In genomic region chr3:119413603-119414280, GRCh38 we compare ENCODE assay signal across 30 cellular contexts. TPM values are rescaled to one million over a fixed set of nuclear protein-coding genes. Genes with fewer than 3 reads are reported as not detected.
DNase-seq lines count a peak whose midpoint lies in the region; ATAC-seq and TF ChIP-seq lines count a peak whose summit lies in the region.
"Had no signal": no experiment of that assay in that cellular context is flagged by ENCODE, and none has a peak within 500 bp of the region (broad histone marks: within the 10 kb centered on the region; RNA-seq: fewer than 3 reads in every experiment).

No MANE protein-coding gene starts in this region.

- H3K4me1 ChIP-seq in cardiac muscle cell (ENCODE audit: low read depth), result peaks cover 36% of the 10 kb centered on the region
- H3K4me1 ChIP-seq: adrenal gland, BLaER1, gastrocnemius medialis, pancreas had no signal

- ATAC-seq in left ventricle myocardium superior, result no peak
- no peak for ATAC-seq in HG03097 (IDR thresholded peaks at IDR 0.05; ENCODE audit: low FRiP score, unreplicated experiment)
- ATAC-seq: activated CD8-positive, alpha-beta T cell treated with anti-CD3 and anti-CD28 coated beads for 36 hours; gastrocnemius medialis; left lobe of liver; pancreas; Right ventricle myocardium inferior had no signal

- DNase-seq in cardiac muscle cell (ENCODE audit: low read depth in 1 of 2, low spot score in 1 of 2) (peak in 1 of 2 donors; percentile 30), left ventricle myocardium superior (no peak), SK-N-DZ (ENCODE audit: low spot score) (peak; percentile 84), left kidney (ENCODE audit: low read depth, low spot score) (peak; percentile 8), foreskin fibroblast (no peak)
- DNase-seq in stimulated activated naive CD4-positive, alpha-beta T cell treated with Interleukin-2 at 50 U/mL for 16 hours (lab: John Stamatoyannopoulos, UW), result no peak
- DNase-seq in activated CD4-positive, alpha-beta T cell treated with anti-CD3 and anti-CD28 coated beads, Interleukin-2, amount 50 U/mL, for 48 hours, result no peak
- DNase-seq: activated CD4-positive, alpha-beta T cell treated with anti-CD3 and anti-CD28 coated beads for 1 hour; activated CD8-positive, alpha-beta T cell treated with anti-CD3 and anti-CD28 coated beads for 36 hours; activated naive CD4-positive, alpha-beta T cell treated with anti-CD3 and anti-CD28 coated beads for 36 hours; adrenal gland; cerebellar nuclear complex; COR-L47; DMS53; gastrocnemius medialis; HFFc6; hippocampal formation; NCI-H1092 treated with DMSO at 0.1 percent for 48 hours; NCI-H2029; NCI-H524 treated with DMSO at 0.1 percent for 48 hours; pancreas; PC-9; stimulated activated CD4-positive, alpha-beta T cell treated with anti-CD3 and anti-CD28 coated beads, Interleukin-1b, Interleukin-23, amount 100 ng/mL, for 48 hours; T-helper 2 cell had no signal

- intact Hi-C loops in left ventricle myocardium superior (cut with micrococcal nuclease), result no loop called here

- no peaks in the 10 kb centered on the region for H3K27me3 ChIP-seq in cardiac muscle cell
- H3K27me3 ChIP-seq: adrenal gland, BLaER1, gastrocnemius medialis, pancreas had no signal

- peak overlapping the region; percentile 47 for H3K27ac ChIP-seq in cardiac muscle cell
- H3K27ac ChIP-seq: adrenal gland, BLaER1, gastrocnemius medialis, pancreas, PC-9, thoracic aorta had no signal

- H3K4me3 ChIP-seq in cardiac muscle cell (no peak overlapping the region), foreskin fibroblast (ENCODE audit: low read depth in 1 of 2, low read length in 2 of 2) (no peak overlapping the region)
- H3K4me3 ChIP-seq: adrenal gland, BLaER1, gastrocnemius medialis, pancreas, PC-9, smooth muscle cell, thoracic aorta had no signal

- peaks cover 34% of the 10 kb centered on the region for H3K36me3 ChIP-seq in cardiac muscle cell
- H3K36me3 ChIP-seq: BLaER1, gastrocnemius medialis, pancreas had no signal

- no peaks in the 10 kb centered on the region for H3K9me3 ChIP-seq in cardiac muscle cell (ENCODE audit: low read depth)
- H3K9me3 ChIP-seq: adrenal gland, BLaER1, gastrocnemius medialis, pancreas, thoracic aorta had no signal

- no peak for TF ChIP-seq CTCF in cardiac muscle cell (IDR thresholded peaks at IDR 0.05; ENCODE audit: low read depth, low read length)
- TF ChIP-seq CTCF in foreskin fibroblast (IDR thresholded peaks at IDR 0.05; ENCODE audit: low read depth, low read length), result no peak

RNA-seq across cellular contexts. Expression of gene TMEM39A, which starts 49.7 kb away (rescaled TPM):
- 42.9 and 48.8 TPM in 2 replicates for total RNA-seq in cardiac muscle cell
- 21.5 and 25.9 TPM in 2 replicates for polyA plus RNA-seq in cardiac muscle cell
- total RNA-seq in left ventricle myocardium superior, result 17.5 TPM
- polyA plus RNA-seq in SK-N-DZ (2014; cell fraction: cytosol; rRNA removed), result 27.2 and 28.4 TPM in 2 replicates
- polyA plus RNA-seq in SK-N-DZ (2014; cell fraction: nucleus; rRNA removed), result 60.2 and 90.7 TPM in 2 replicates

RNA-seq across cellular contexts. Expression of gene POGLUT1, which starts 55.0 kb away (rescaled TPM):
- total RNA-seq in cardiac muscle cell, result 11.0 and 12.5 TPM in 2 replicates
- polyA plus RNA-seq in cardiac muscle cell, result 19.2 and 22.1 TPM in 2 replicates
- total RNA-seq in left ventricle myocardium superior, result 6.4 TPM
- polyA plus RNA-seq in SK-N-DZ (2014; cell fraction: cytosol; rRNA removed), result 22.1 and 23.9 TPM in 2 replicates
- 31.6 and 37.2 TPM in 2 replicates for polyA plus RNA-seq in SK-N-DZ (2014; cell fraction: nucleus; rRNA removed)

Comparison
In these comparisons a context has a peak if more than half of its experiments do, and no peak if none do; other contexts are left out.
1. DNase-seq: peak in SK-N-DZ (single experiment) and left kidney (single experiment); none in left ventricle myocardium superior (single experiment), stimulated activated naive CD4-positive, alpha-beta T cell treated with Interleukin-2 at 50 U/mL for 16 hours (single experiment), activated CD4-positive, alpha-beta T cell treated with anti-CD3 and anti-CD28 coated beads, Interleukin-2, amount 50 U/mL, for 48 hours (0 of 2) and foreskin fibroblast (0 of 2).